ENCODE assay signal across 2 cellular contexts in the genomic region with DNA sequence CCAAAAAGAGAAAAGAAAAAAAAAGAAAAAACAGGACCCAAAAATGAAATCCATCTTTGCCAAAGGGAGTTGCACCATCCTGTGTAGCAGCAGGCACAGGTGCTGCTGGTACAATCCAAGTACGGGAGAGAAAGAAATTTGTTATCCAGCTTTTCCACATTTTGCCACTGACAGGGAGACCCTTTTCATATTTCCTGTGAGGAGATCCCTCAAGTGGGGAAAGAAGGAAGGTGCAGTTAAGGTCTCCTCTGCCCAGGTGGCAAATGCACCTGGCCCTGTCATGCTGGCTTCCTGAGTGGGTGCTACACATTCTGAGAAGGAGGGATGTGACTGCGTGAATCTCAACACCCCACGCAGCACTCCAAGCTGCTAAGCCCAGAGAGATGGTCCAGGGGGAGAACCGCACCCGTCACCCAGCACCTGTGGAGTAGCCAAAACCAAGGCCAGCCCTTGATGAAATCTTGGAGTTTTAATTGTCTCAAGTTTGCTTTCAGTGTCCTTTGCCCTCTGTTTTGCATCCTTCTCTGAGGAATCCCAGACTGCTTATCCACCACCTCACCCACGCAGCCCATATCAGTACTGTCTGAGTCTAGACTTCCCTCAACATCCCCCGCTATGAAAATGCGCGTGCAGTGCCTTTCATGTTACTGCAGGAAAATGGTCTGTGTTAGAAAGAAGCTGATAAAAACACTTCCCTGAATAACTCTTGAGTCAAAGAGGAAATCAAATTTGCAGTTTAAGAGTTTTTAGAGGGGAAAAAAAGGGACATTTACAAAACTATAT.
A peak's percentile ranks its signal among the peaks of the same experiment; 100 is the strongest.
TF ChIP-seq lines count a peak whose summit lies in the region.

No MANE protein-coding gene starts in this region.

TF ChIP-seq in GM12878, 131 proteins besides CTCF, POLR2A, EP300 and RAD21:
- TF ChIP-seq, protein P1, sequence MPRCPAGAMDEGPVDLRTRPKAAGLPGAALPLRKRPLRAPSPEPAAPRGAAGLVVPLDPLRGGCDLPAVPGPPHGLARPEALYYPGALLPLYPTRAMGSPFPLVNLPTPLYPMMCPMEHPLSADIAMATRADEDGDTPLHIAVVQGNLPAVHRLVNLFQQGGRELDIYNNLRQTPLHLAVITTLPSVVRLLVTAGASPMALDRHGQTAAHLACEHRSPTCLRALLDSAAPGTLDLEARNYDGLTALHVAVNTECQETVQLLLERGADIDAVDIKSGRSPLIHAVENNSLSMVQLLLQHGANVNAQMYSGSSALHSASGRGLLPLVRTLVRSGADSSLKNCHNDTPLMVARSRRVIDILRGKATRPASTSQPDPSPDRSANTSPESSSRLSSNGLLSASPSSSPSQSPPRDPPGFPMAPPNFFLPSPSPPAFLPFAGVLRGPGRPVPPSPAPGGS (IDR thresholded peaks at IDR 0.05; ENCODE audit: borderline replicate concordance, insufficient read depth, low read depth, low read length, poor library complexity, severe bottlenecking), result no peak
- TF ChIP-seq EZH2 (IDR thresholded peaks at IDR 0.05; ENCODE audit: borderline replicate concordance, control insufficient read depth, low read depth, low read length) (no peak), RFX5 (IDR thresholded peaks at IDR 0.05; ENCODE audit: low read depth, low read length) (no peak), KAT2A (conservative IDR thresholded peaks at IDR 0.05; ENCODE audit: control insufficient read depth, low read depth, low read length) (no peak), ZBED1 (IDR thresholded peaks at IDR 0.05; ENCODE audit: borderline replicate concordance) (no peak), EED (IDR thresholded peaks at IDR 0.05; ENCODE audit: low read depth) (no peak), CHD4 (IDR thresholded peaks at IDR 0.05) (no peak), USF2 (IDR thresholded peaks at IDR 0.05; ENCODE audit: borderline replicate concordance, low read depth, low read length) (no peak), SUZ12 (IDR thresholded peaks at IDR 0.05; ENCODE audit: unreplicated experiment) (no peak), RELB (IDR thresholded peaks at IDR 0.05; ENCODE audit: low read depth) (no peak), EGR1 (IDR thresholded peaks at IDR 0.05; ENCODE audit: borderline replicate concordance in 1 of 2, low read depth in 2 of 2, low read length in 2 of 2) (no peak), NFYA (IDR thresholded peaks at IDR 0.05; ENCODE audit: borderline replicate concordance, low read depth, low read length) (no peak), CREB1 (IDR thresholded peaks at IDR 0.05; ENCODE audit: low read depth) (no peak), BMI1 (IDR thresholded peaks at IDR 0.05; ENCODE audit: borderline replicate concordance) (no peak), NR2F1 (conservative IDR thresholded peaks at IDR 0.05) (no peak), NFIC (IDR thresholded peaks at IDR 0.05; ENCODE audit: low read depth, low read length) (no peak), IRF3 (IDR thresholded peaks at IDR 0.05) (no peak), NRF1 (conservative IDR thresholded peaks at IDR 0.05; ENCODE audit: low read depth, low read length) (no peak), ETV6 (conservative IDR thresholded peaks at IDR 0.05 in 1 of 2, IDR thresholded peaks at IDR 0.05 in 1 of 2; ENCODE audit: borderline replicate concordance in 1 of 2, low read depth in 1 of 2) (no peak), DPF2 (IDR thresholded peaks at IDR 0.05) (no peak)

TF ChIP-seq in HepG2, 621 proteins besides CTCF, POLR2A, EP300 and RAD21:
- TF ChIP-seq STAG1 (CRISPR knock-in tag; IDR thresholded peaks at IDR 0.05) (peak; percentile 66), FOXP4 (CRISPR knock-in tag; IDR thresholded peaks at IDR 0.05) (no peak), SMC3 (IDR thresholded peaks at IDR 0.05; ENCODE audit: low read length) (peak; percentile 41)
- TF ChIP-seq, protein P2, sequence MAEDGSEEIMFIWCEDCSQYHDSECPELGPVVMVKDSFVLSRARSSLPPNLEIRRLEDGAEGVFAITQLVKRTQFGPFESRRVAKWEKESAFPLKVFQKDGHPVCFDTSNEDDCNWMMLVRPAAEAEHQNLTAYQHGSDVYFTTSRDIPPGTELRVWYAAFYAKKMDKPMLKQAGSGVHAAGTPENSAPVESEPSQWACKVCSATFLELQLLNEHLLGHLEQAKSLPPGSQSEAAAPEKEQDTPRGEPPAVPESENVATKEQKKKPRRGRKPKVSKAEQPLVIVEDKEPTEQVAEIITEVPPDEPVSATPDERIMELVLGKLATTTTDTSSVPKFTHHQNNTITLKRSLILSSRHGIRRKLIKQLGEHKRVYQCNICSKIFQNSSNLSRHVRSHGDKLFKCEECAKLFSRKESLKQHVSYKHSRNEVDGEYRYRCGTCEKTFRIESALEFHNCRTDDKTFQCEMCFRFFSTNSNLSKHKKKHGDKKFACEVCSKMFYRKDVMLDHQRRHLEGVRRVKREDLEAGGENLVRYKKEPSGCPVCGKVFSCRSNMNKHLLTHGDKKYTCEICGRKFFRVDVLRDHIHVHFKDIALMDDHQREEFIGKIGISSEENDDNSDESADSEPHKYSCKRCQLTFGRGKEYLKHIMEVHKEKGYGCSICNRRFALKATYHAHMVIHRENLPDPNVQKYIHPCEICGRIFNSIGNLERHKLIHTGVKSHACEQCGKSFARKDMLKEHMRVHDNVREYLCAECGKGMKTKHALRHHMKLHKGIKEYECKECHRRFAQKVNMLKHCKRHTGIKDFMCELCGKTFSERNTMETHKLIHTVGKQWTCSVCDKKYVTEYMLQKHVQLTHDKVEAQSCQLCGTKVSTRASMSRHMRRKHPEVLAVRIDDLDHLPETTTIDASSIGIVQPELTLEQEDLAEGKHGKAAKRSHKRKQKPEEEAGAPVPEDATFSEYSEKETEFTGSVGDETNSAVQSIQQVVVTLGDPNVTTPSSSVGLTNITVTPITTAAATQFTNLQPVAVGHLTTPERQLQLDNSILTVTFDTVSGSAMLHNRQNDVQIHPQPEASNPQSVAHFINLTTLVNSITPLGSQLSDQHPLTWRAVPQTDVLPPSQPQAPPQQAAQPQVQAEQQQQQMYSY (CRISPR knock-in tag; IDR thresholded peaks at IDR 0.05), result peak; percentile 84
- TF ChIP-seq, protein P3, sequence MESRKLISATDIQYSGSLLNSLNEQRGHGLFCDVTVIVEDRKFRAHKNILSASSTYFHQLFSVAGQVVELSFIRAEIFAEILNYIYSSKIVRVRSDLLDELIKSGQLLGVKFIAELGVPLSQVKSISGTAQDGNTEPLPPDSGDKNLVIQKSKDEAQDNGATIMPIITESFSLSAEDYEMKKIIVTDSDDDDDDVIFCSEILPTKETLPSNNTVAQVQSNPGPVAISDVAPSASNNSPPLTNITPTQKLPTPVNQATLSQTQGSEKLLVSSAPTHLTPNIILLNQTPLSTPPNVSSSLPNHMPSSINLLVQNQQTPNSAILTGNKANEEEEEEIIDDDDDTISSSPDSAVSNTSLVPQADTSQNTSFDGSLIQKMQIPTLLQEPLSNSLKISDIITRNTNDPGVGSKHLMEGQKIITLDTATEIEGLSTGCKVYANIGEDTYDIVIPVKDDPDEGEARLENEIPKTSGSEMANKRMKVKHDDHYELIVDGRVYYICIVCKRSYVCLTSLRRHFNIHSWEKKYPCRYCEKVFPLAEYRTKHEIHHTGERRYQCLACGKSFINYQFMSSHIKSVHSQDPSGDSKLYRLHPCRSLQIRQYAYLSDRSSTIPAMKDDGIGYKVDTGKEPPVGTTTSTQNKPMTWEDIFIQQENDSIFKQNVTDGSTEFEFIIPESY (CRISPR knock-in tag; IDR thresholded peaks at IDR 0.05), result 0 out of 2 replicates have a peak, but pooled peaks have one; percentile 18
